Comparison of ENCODE assay signal across 16 cellular contexts in genomic region chr18:24819141-24819890, GRCh38.
A peak's percentile ranks its signal among the peaks of the same experiment; 100 is the strongest.
DNase-seq lines count a peak whose midpoint lies in the region; ATAC-seq and TF ChIP-seq lines count a peak whose summit lies in the region.
"Had no signal": no experiment of that assay in that cellular context is flagged by ENCODE, and none has a peak within 500 bp of the region (broad histone marks: within the 10 kb centered on the region; RNA-seq: fewer than 3 reads in every experiment).

No MANE protein-coding gene starts in this region.

- H2AFZ ChIP-seq in neural progenitor cell (replicated peaks): no peak overlapping the region

- H3K9me3 ChIP-seq in neural progenitor cell (ENCODE audit: low read depth) (no peaks in the 10 kb centered on the region), colonic mucosa (no peaks in the 10 kb centered on the region)
- H3K9me3 ChIP-seq: BLaER1 treated with 17β-estradiol and CSF1 and Interleukin-3, amounts not matched to agents 10 nM and 100 nM; HAP-1 had no signal

- no peak overlapping the region for H3K4me3 Mint-ChIP-seq in stimulated activated naive CD8-positive, alpha-beta T cell treated with anti-CD3 and anti-CD28 coated beads, Interleukin-15, amount 100 ng/mL, for 72 hours
- H3K4me3 Mint-ChIP-seq in neural progenitor cell: peak overlapping the region; percentile 21
- H3K4me3 Mint-ChIP-seq: B cell; CD8-positive, alpha-beta T cell; IgD-negative memory B cell had no signal

- no peak overlapping the region for H3K27ac Mint-ChIP-seq in stimulated activated naive CD8-positive, alpha-beta T cell treated with anti-CD3 and anti-CD28 coated beads, Interleukin-15, amount 100 ng/mL, for 72 hours
- H3K27ac Mint-ChIP-seq in neural progenitor cell: peak overlapping the region; percentile 21
- H3K27ac Mint-ChIP-seq: B cell; CD8-positive, alpha-beta T cell; IgD-negative memory B cell had no signal

- ATAC-seq in stimulated activated naive CD8-positive, alpha-beta T cell treated with anti-CD3 and anti-CD28 coated beads, Interleukin-15, amount 100 ng/mL, for 72 hours: peak; percentile 28
- no peak for ATAC-seq in stimulated activated naive CD8-positive, alpha-beta T cell treated with anti-CD3 and anti-CD28 coated beads, Interleukin-15, Interleukin-2, amounts not matched to agents 100 U/mL and 50 U/mL, for 24 hours
- ATAC-seq in HG02678 (IDR thresholded peaks at IDR 0.05; ENCODE audit: unreplicated experiment) (no peak), HG03565 (IDR thresholded peaks at IDR 0.05; ENCODE audit: unreplicated experiment) (no peak)
- ATAC-seq: CD8-positive, alpha-beta T cell; GM12878; HepG2 had no signal

- DNase-seq in stimulated activated naive CD8-positive, alpha-beta T cell treated with anti-CD3 and anti-CD28 coated beads, Interleukin-15, amount 100 ng/mL, for 72 hours: no peak
- DNase-seq in stimulated activated naive CD8-positive, alpha-beta T cell treated with anti-CD3 and anti-CD28 coated beads, Interleukin-15, Interleukin-2, amounts not matched to agents 100 U/mL and 50 U/mL, for 24 hours: no peak
- DNase-seq in cerebellar cortex (ENCODE audit: low spot score) (peak; percentile 97), neural progenitor cell (ENCODE audit: low spot score) (no peak), colonic mucosa (no peak)
- DNase-seq: Calu3; CD8-positive, alpha-beta T cell; DMS79 treated with DMSO at 0.1 percent for 48 hours had no signal

- no peak overlapping the region for H3K4me2 ChIP-seq in neural progenitor cell
- H3K4me2 ChIP-seq: BLaER1 treated with 17β-estradiol and CSF1 and Interleukin-3, amounts not matched to agents 10 nM and 100 nM had no signal

- H3K36me3 Mint-ChIP-seq in neural progenitor cell: no peaks in the 10 kb centered on the region
- H3K36me3 Mint-ChIP-seq: CD8-positive, alpha-beta T cell; IgD-negative memory B cell had no signal

- no peak overlapping the region for H3K4me3 ChIP-seq in neural progenitor cell
- H3K4me3 ChIP-seq in colonic mucosa: no peak overlapping the region
- H3K4me3 ChIP-seq: BLaER1 treated with 17β-estradiol and CSF1 and Interleukin-3, amounts not matched to agents 10 nM and 100 nM; GM12878; HAP-1 had no signal

- intact Hi-C loops in colonic mucosa (cut with DNase I): no loop called here

- no peaks in the 10 kb centered on the region for H4K20me1 ChIP-seq in neural progenitor cell (ENCODE audit: low read depth)
- H4K20me1 ChIP-seq: BLaER1 treated with 17β-estradiol and CSF1 and Interleukin-3, amounts not matched to agents 10 nM and 100 nM had no signal

- H3K36me3 ChIP-seq in neural progenitor cell (no peaks in the 10 kb centered on the region), colonic mucosa (no peaks in the 10 kb centered on the region)
- H3K36me3 ChIP-seq: BLaER1 treated with 17β-estradiol and CSF1 and Interleukin-3, amounts not matched to agents 10 nM and 100 nM; HAP-1 had no signal

- no peak for TF ChIP-seq CTCF in neural progenitor cell (IDR thresholded peaks at IDR 0.05)
- no peak for TF ChIP-seq CTCF in colonic mucosa (IDR thresholded peaks at IDR 0.05)

- no peaks in the 10 kb centered on the region for H3K79me2 ChIP-seq in neural progenitor cell (ENCODE audit: low read depth)

- H3K27me3 ChIP-seq in neural progenitor cell (no peaks in the 10 kb centered on the region), colonic mucosa (no peaks in the 10 kb centered on the region)
- H3K27me3 ChIP-seq: BLaER1 treated with 17β-estradiol and CSF1 and Interleukin-3, amounts not matched to agents 10 nM and 100 nM had no signal

- H3K27ac ChIP-seq in neural progenitor cell (no peak overlapping the region), colonic mucosa (no peak overlapping the region)
- H3K27ac ChIP-seq: BLaER1 treated with 17β-estradiol and CSF1 and Interleukin-3, amounts not matched to agents 10 nM and 100 nM had no signal

- H3F3A ChIP-seq in neural progenitor cell (ENCODE audit: low read depth): peaks cover 27% of the 10 kb centered on the region

- H3K9me3 Mint-ChIP-seq in stimulated activated naive CD8-positive, alpha-beta T cell treated with anti-CD3 and anti-CD28 coated beads, Interleukin-15, amount 100 ng/mL, for 72 hours: no peaks in the 10 kb centered on the region
- no peaks in the 10 kb centered on the region for H3K9me3 Mint-ChIP-seq in neural progenitor cell
- H3K9me3 Mint-ChIP-seq: CD8-positive, alpha-beta T cell; IgD-negative memory B cell had no signal

- H3K4me1 ChIP-seq in neural progenitor cell (peaks cover 45% of the 10 kb centered on the region), colonic mucosa (no peaks in the 10 kb centered on the region)
- H3K4me1 ChIP-seq: BLaER1 treated with 17β-estradiol and CSF1 and Interleukin-3, amounts not matched to agents 10 nM and 100 nM; HAP-1 had no signal

- H3K9ac ChIP-seq in neural progenitor cell (no peak overlapping the region), colonic mucosa (ENCODE audit: low read depth in 2 of 2, low read length in 2 of 2) (no peak overlapping the region)
- H3K9ac ChIP-seq: BLaER1 treated with 17β-estradiol and CSF1 and Interleukin-3, amounts not matched to agents 10 nM and 100 nM had no signal

- H3K27me3 Mint-ChIP-seq in stimulated activated naive CD8-positive, alpha-beta T cell treated with anti-CD3 and anti-CD28 coated beads, Interleukin-15, amount 100 ng/mL, for 72 hours: no peaks in the 10 kb centered on the region
- H3K27me3 Mint-ChIP-seq in neural progenitor cell (ENCODE audit: insufficient read depth, low read depth): peaks cover 3% of the 10 kb centered on the region
- H3K27me3 Mint-ChIP-seq: IgD-negative memory B cell had no signal

- no peaks in the 10 kb centered on the region for H3K4me1 Mint-ChIP-seq in stimulated activated naive CD8-positive, alpha-beta T cell treated with anti-CD3 and anti-CD28 coated beads, Interleukin-15, amount 100 ng/mL, for 72 hours
- peaks cover 52% of the 10 kb centered on the region for H3K4me1 Mint-ChIP-seq in neural progenitor cell
- H3K4me1 Mint-ChIP-seq: B cell, IgD-negative memory B cell had no signal
